Comparison of ENCODE assay signal across 18 cellular contexts in the genomic region with DNA sequence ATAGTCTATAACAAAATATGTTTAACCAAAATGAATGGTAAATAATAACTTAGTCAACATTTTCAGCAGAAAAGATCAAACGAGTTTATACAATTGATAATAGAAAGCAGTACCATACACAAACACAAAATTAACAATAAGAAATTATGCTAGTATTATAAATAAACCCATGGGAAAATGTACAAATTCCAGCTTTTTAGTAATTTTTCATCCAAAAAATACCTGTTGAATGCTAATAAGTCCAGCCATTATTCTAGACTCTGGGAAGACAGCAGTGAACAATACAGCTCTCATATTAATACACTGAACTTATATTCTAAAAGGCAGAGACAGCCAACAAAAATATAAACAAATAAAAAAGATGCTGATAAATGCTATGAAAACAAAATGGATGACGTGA.
A peak's percentile ranks its signal among the peaks of the same experiment; 100 is the strongest.
DNase-seq lines count a peak whose midpoint lies in the region; ATAC-seq and TF ChIP-seq lines count a peak whose summit lies in the region.
"Had no signal": no experiment of that assay in that cellular context is flagged by ENCODE, and none has a peak within 500 bp of the region (broad histone marks: within the 10 kb centered on the region; RNA-seq: fewer than 3 reads in every experiment).

No MANE protein-coding gene starts in this region.

- no peaks in the 10 kb centered on the region for H3K36me3 Mint-ChIP-seq in T-helper 17 cell (ENCODE audit: low read depth)

- no peaks in the 10 kb centered on the region for H3K36me3 ChIP-seq in HEK293 (ENCODE audit: control insufficient read depth in 2 of 2, insufficient read depth in 1 of 2, low read length in 2 of 2)
- no peaks in the 10 kb centered on the region for H3K36me3 ChIP-seq in heart left ventricle

- H3K27me3 Mint-ChIP-seq in T-helper 17 cell = no peaks in the 10 kb centered on the region
- H3K27me3 Mint-ChIP-seq: B cell; CD4-positive, alpha-beta T cell had no signal

- TF ChIP-seq POLR2A in heart left ventricle (IDR thresholded peaks at IDR 0.05) = no peak

- 74 to 78% (median 76%) methylated on average over 2 of the region's 2 CpGs for WGBS in heart left ventricle, 4 donors

- CTCF ChIA-PET in HEK293 (lab: Yijun Ruan, JAX) = interaction anchor here (1.2 to 2.7 kb wide), 2 partner anchors 25 to 35 kb away, joined by 3 to 8 read pairs; no protein-coding TSS in a partner anchor

- intact Hi-C loops in heart left ventricle (cut with DNase I) = no loop called here

- H3K4me3 Mint-ChIP-seq in T-helper 17 cell = no peak overlapping the region
- H3K4me3 Mint-ChIP-seq: B cell; CD4-positive, alpha-beta T cell; CD8-positive, alpha-beta T cell had no signal

- no peak for TF ChIP-seq CTCF in HEK293 (tag by site-specific recombination; IDR thresholded peaks at IDR 0.05)
- TF ChIP-seq CTCF in VCaP (conservative IDR thresholded peaks at IDR 0.05) = no peak
- TF ChIP-seq CTCF in heart left ventricle (IDR thresholded peaks at IDR 0.05) = no peak

- peak overlapping the region; percentile 10 for H3K27ac Mint-ChIP-seq in T-helper 17 cell
- H3K27ac Mint-ChIP-seq: B cell; CD4-positive, alpha-beta T cell; CD8-positive, alpha-beta T cell had no signal

- no peak overlapping the region for H3K4me3 ChIP-seq in HEK293 (ENCODE audit: low read depth, low read length)
- H3K4me3 ChIP-seq in heart left ventricle = no peak overlapping the region
- H3K4me3 ChIP-seq: BLaER1 treated with 17β-estradiol and CSF1 and Interleukin-3, amounts not matched to agents 10 nM and 100 nM had no signal

- no peaks in the 10 kb centered on the region for H3K27me3 ChIP-seq in heart left ventricle
- H3K27me3 ChIP-seq: BLaER1 treated with 17β-estradiol and CSF1 and Interleukin-3, amounts not matched to agents 10 nM and 100 nM had no signal

- H3K9me3 ChIP-seq in HEK293 (ENCODE audit: control insufficient read depth, insufficient read depth, low read depth, low read length) (no peaks in the 10 kb centered on the region), T-helper 17 cell (ENCODE audit: control insufficient read depth, low read length, poor library complexity, severe bottlenecking) (no peaks in the 10 kb centered on the region), heart left ventricle (no peaks in the 10 kb centered on the region)
- H3K9me3 ChIP-seq: BLaER1 treated with 17β-estradiol and CSF1 and Interleukin-3, amounts not matched to agents 10 nM and 100 nM; Caco-2 had no signal

- no peak for DNase-seq in T-helper 17 cell
- no peak for DNase-seq in heart left ventricle
- DNase-seq in activated CD8-positive, alpha-beta memory T cell treated with anti-CD3 and anti-CD28 coated beads for 24 hours = no peak
- DNase-seq in AG20443 (ENCODE audit: low spot score) = no peak
- DNase-seq: 8988T; ACHN; AML-193; Caco-2; Calu3; CD4-positive, alpha-beta T cell; CD8-positive, alpha-beta T cell; DMS79 treated with DMSO at 0.1 percent for 48 hours; GF-D8 had no signal

- H3K27ac ChIP-seq in HEK293 (ENCODE audit: extremely low read depth, low read depth, low read length) (no peak overlapping the region), VCaP (peak overlapping the region; percentile 75; the same call in 1 of the 2 replicates), heart left ventricle (no peak overlapping the region)
- H3K27ac ChIP-seq: BLaER1 treated with 17β-estradiol and CSF1 and Interleukin-3, amounts not matched to agents 10 nM and 100 nM; C4-2B had no signal

- POLR2A ChIA-PET in HEK293 (lab: Yijun Ruan, JAX) = interaction anchor here (0.6 kb wide), 1 partner anchor 167 kb away, joined by 3 read pairs; no protein-coding TSS in a partner anchor

- H3K4me1 ChIP-seq in HEK293 (ENCODE audit: control insufficient read depth, insufficient read depth, low read length) (peaks cover 2% of the 10 kb centered on the region; the same call in 1 of the 2 replicates), heart left ventricle (peaks cover 0 to 24% (median 12%) of the 10 kb centered on the region in 12 donors)
- H3K4me1 ChIP-seq: Caco-2 had no signal

- peaks cover 34% of the 10 kb centered on the region for H3K4me1 Mint-ChIP-seq in T-helper 17 cell

- ATAC-seq in T-helper 17 cell (no peak), heart left ventricle (no peak)
- ATAC-seq: CD8-positive, alpha-beta T cell had no signal

TF ChIP-seq in HEK293, 187 proteins besides CTCF, POLR2A, EP300 and RAD21:
- TF ChIP-seq SCRT1 (tag by site-specific recombination; IDR thresholded peaks at IDR 0.05; ENCODE audit: borderline replicate concordance) = peak; percentile 81; the same call in 1 of the 2 replicates
- TF ChIP-seq ZNF416 (tag by site-specific recombination; IDR thresholded peaks at IDR 0.05) = no peak
- peak; percentile 93 for TF ChIP-seq SCRT2 (tag by site-specific recombination; IDR thresholded peaks at IDR 0.05)
- no peak for TF ChIP-seq ZNF266 (tag by site-specific recombination; IDR thresholded peaks at IDR 0.05; ENCODE audit: low read depth)
- no peak for TF ChIP-seq KLF1 (tag by site-specific recombination; IDR thresholded peaks at IDR 0.05)
- no peak for TF ChIP-seq ZNF433 (tag by site-specific recombination; IDR thresholded peaks at IDR 0.05; ENCODE audit: low read depth)
